Comparison of ENCODE assay signal across 13 cellular contexts in the genomic region with DNA sequence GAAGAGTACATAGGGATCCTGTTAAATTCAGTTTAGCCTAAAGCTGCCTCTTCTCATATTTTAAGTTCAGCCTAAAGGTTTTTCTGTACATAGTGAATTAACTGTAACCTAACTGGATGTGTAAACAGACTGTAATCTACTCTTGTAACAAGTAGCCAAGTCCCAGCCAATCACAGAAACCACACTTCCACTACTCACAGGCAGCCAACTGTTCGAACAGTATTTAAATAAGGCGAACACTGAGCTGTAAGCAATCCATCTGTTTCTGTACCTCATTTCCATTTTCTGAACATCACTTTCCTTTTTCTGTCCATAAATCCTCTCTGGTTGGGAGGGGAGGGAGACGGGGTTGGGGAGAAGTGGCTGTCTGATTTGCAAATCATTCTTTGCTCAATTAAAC.
"Had no signal": no experiment of that assay in that cellular context is flagged by ENCODE, and none has a peak within 500 bp of the region (broad histone marks: within the 10 kb centered on the region; RNA-seq: fewer than 3 reads in every experiment).

No MANE protein-coding gene starts in this region.

- DNase-seq: activated CD4-positive, alpha-beta T cell treated with anti-CD3 and anti-CD28 coated beads for 36 hours; activated CD8-positive, alpha-beta memory T cell treated with anti-CD3 and anti-CD28 coated beads, Interleukin-2, amount 50 U/mL, for 48 hours; activated CD8-positive, alpha-beta T cell treated with anti-CD3 and anti-CD28 coated beads, Interleukin-2, amount 10 ng/mL, durations not matched to agents 7 days and 5 days; activated naive CD4-positive, alpha-beta T cell treated with Interleukin-2 at 50 U/mL for 16 hours; activated naive CD8-positive, alpha-beta T cell treated with anti-CD3 and anti-CD28 coated beads, Interleukin-2, amount 50 U/mL, for 24 hours; esophagus squamous epithelium; foreskin keratinocyte; left ventricle myocardium superior; ovary; stimulated activated CD4-positive, alpha-beta T cell treated with anti-CD3 and anti-CD28 coated beads, Interleukin-4, amount 100 ng/mL, for 1 hour; stimulated activated naive CD8-positive, alpha-beta T cell treated with anti-CD3 and anti-CD28 coated beads, Interleukin-15, amount 100 ng/mL, for 72 hours had no signal

- H3K9me3 ChIP-seq: esophagus squamous epithelium, ovary, thoracic aorta had no signal

- H3K4me3 Mint-ChIP-seq: activated CD4-positive, alpha-beta T cell treated with anti-CD3 and anti-CD28 coated beads for 36 hours; activated CD8-positive, alpha-beta T cell treated with anti-CD3 and anti-CD28 coated beads, Interleukin-2, amount 10 ng/mL, durations not matched to agents 7 days and 5 days; activated naive CD8-positive, alpha-beta T cell treated with anti-CD3 and anti-CD28 coated beads, Interleukin-2, amount 50 U/mL, for 24 hours; neural crest cell; stimulated activated naive CD8-positive, alpha-beta T cell treated with anti-CD3 and anti-CD28 coated beads, Interleukin-15, amount 100 ng/mL, for 72 hours had no signal

- H3K4me1 Mint-ChIP-seq: activated CD4-positive, alpha-beta T cell treated with anti-CD3 and anti-CD28 coated beads for 36 hours; activated naive CD8-positive, alpha-beta T cell treated with anti-CD3 and anti-CD28 coated beads, Interleukin-2, amount 50 U/mL, for 24 hours; neural crest cell; stimulated activated naive CD8-positive, alpha-beta T cell treated with anti-CD3 and anti-CD28 coated beads, Interleukin-15, amount 100 ng/mL, for 72 hours had no signal

- H3K9me3 Mint-ChIP-seq: activated naive CD8-positive, alpha-beta T cell treated with anti-CD3 and anti-CD28 coated beads, Interleukin-2, amount 50 U/mL, for 24 hours; neural crest cell; stimulated activated naive CD8-positive, alpha-beta T cell treated with anti-CD3 and anti-CD28 coated beads, Interleukin-15, amount 100 ng/mL, for 72 hours had no signal

- H3K4me3 ChIP-seq: esophagus squamous epithelium, ovary, thoracic aorta had no signal

- H3K27ac Mint-ChIP-seq: activated CD4-positive, alpha-beta T cell treated with anti-CD3 and anti-CD28 coated beads for 36 hours; activated CD8-positive, alpha-beta T cell treated with anti-CD3 and anti-CD28 coated beads, Interleukin-2, amount 10 ng/mL, durations not matched to agents 7 days and 5 days; activated naive CD8-positive, alpha-beta T cell treated with anti-CD3 and anti-CD28 coated beads, Interleukin-2, amount 50 U/mL, for 24 hours; stimulated activated naive CD8-positive, alpha-beta T cell treated with anti-CD3 and anti-CD28 coated beads, Interleukin-15, amount 100 ng/mL, for 72 hours had no signal

- H3K27me3 ChIP-seq: esophagus squamous epithelium, foreskin keratinocyte, ovary had no signal

- H3K36me3 ChIP-seq: esophagus squamous epithelium, ovary, thoracic aorta had no signal

- H3K27me3 Mint-ChIP-seq: activated CD4-positive, alpha-beta T cell treated with anti-CD3 and anti-CD28 coated beads for 36 hours; activated naive CD8-positive, alpha-beta T cell treated with anti-CD3 and anti-CD28 coated beads, Interleukin-2, amount 50 U/mL, for 24 hours; stimulated activated naive CD8-positive, alpha-beta T cell treated with anti-CD3 and anti-CD28 coated beads, Interleukin-15, amount 100 ng/mL, for 72 hours had no signal

- H3K4me1 ChIP-seq: foreskin keratinocyte had no signal

- H3K27ac ChIP-seq: esophagus squamous epithelium, foreskin keratinocyte, ovary, thoracic aorta had no signal
